ENCODE assay signal across 8 cellular contexts in genomic region chr1:153532161-153532560, GRCh38. TPM values are rescaled to one million over a fixed set of nuclear protein-coding genes. Genes with fewer than 3 reads are reported as not detected.
A peak's percentile ranks its signal among the peaks of the same experiment; 100 is the strongest.
DNase-seq lines count a peak whose midpoint lies in the region; ATAC-seq lines count a peak whose summit lies in the region.

No MANE protein-coding gene starts in this region.

- H3K4me3 ChIP-seq in ACC112 (ENCODE audit: low read depth, low read length) (no peak overlapping the region), mesenchymal stem cell (ENCODE audit: insufficient read depth in 1 of 2, low read depth in 1 of 2, low read length in 2 of 2) (no peak overlapping the region)

- H2BK12ac ChIP-seq in mesenchymal stem cell (ENCODE audit: low read length in 2 of 2) = no peak overlapping the region

- H3K4me1 Mint-ChIP-seq in activated T-helper 2 cell treated with anti-CD3 and anti-CD28 coated beads, Interferon-gamma antibody, Interleukin-2, Interleukin-4, amounts not matched to agents 10 μg/mL and 5 μg/mL and 100 μg/mL, durations not matched to agents 14 hours and 24 hours and 36 hours (ENCODE audit: low read depth) = peaks cover 51% of the 10 kb centered on the region

- H3K4me2 ChIP-seq in mesenchymal stem cell (ENCODE audit: low read length, poor library complexity, severe bottlenecking) = no peak overlapping the region

- H3K4me1 ChIP-seq in ACC112 (ENCODE audit: control insufficient read depth, insufficient read depth, low read length, unreplicated experiment) (peaks cover 39% of the 10 kb centered on the region), mesenchymal stem cell (ENCODE audit: control insufficient read depth, insufficient read depth, low read depth, low read length) (peaks cover 31% of the 10 kb centered on the region)

- H3K4ac ChIP-seq in mesenchymal stem cell (ENCODE audit: low read depth in 1 of 2, low read length in 2 of 2) = peak overlapping the region in 1 of 2 experiments; percentile 38

- no peaks in the 10 kb centered on the region for H3K27me3 Mint-ChIP-seq in activated T-helper 2 cell treated with anti-CD3 and anti-CD28 coated beads, Interferon-gamma antibody, Interleukin-2, Interleukin-4, amounts not matched to agents 10 μg/mL and 5 μg/mL and 100 μg/mL, durations not matched to agents 14 hours and 24 hours and 36 hours (ENCODE audit: low read depth)

- H2BK15ac ChIP-seq in mesenchymal stem cell (ENCODE audit: low read depth, poor library complexity, severe bottlenecking) = no peak overlapping the region

- peak overlapping the region; percentile 98 for H3K9ac ChIP-seq in mesenchymal stem cell (ENCODE audit: low read length)

- intact Hi-C loops in activated T-helper 2 cell treated with anti-CD3 and anti-CD28 coated beads, Interferon-gamma antibody, Interleukin-2, Interleukin-4, amounts not matched to agents 10 μg/mL and 5 μg/mL and 100 μg/mL, durations not matched to agents 14 hours and 24 hours and 36 hours (cut with micrococcal nuclease) = loop anchor here (2.0 kb wide), 4 partner anchors 19 to 103 kb away; partner anchors contain the start of genes CHTOP and S100A14

- peak overlapping the region; percentile 93 for H3K4me3 Mint-ChIP-seq in activated T-helper 2 cell treated with anti-CD3 and anti-CD28 coated beads, Interferon-gamma antibody, Interleukin-2, Interleukin-4, amounts not matched to agents 10 μg/mL and 5 μg/mL and 100 μg/mL, durations not matched to agents 14 hours and 24 hours and 36 hours (ENCODE audit: low read depth)

- H4K8ac ChIP-seq in mesenchymal stem cell (ENCODE audit: low read length) = peak overlapping the region; percentile 75

- H2BK5ac ChIP-seq in mesenchymal stem cell (ENCODE audit: low read depth, low read length, poor library complexity, severe bottlenecking) = no peak overlapping the region

- peak overlapping the region; percentile 26 to 49 for H3K18ac ChIP-seq in mesenchymal stem cell (ENCODE audit: low read depth in 1 of 2, low read length in 2 of 2)

- H3K9me3 Mint-ChIP-seq in activated T-helper 2 cell treated with anti-CD3 and anti-CD28 coated beads, Interferon-gamma antibody, Interleukin-2, Interleukin-4, amounts not matched to agents 10 μg/mL and 5 μg/mL and 100 μg/mL, durations not matched to agents 14 hours and 24 hours and 36 hours = no peaks in the 10 kb centered on the region

- no peak overlapping the region for H2BK120ac ChIP-seq in mesenchymal stem cell (ENCODE audit: low read depth, low read length)

- H3K14ac ChIP-seq in mesenchymal stem cell (ENCODE audit: low read length in 2 of 2) = no peak overlapping the region

- peak overlapping the region; percentile 73 for H2AK5ac ChIP-seq in mesenchymal stem cell (ENCODE audit: low read length, severe bottlenecking)

- ATAC-seq in GM21381 (IDR thresholded peaks at IDR 0.05; ENCODE audit: unreplicated experiment) (no peak), GM19035 (IDR thresholded peaks at IDR 0.05; ENCODE audit: unreplicated experiment) (no peak), HG03571 (IDR thresholded peaks at IDR 0.05; ENCODE audit: unreplicated experiment) (no peak)

- peak in 57 of 76 experiments; percentile 20 to 84 (median 52) for DNase-seq in HUDEP-2 (lab: John Stamatoyannopoulos, UW; ENCODE audit: unreplicated experiment in 76 of 76)
- peak; percentile 45 for DNase-seq in activated T-helper 2 cell treated with anti-CD3 and anti-CD28 coated beads, Interferon-gamma antibody, Interleukin-2, Interleukin-4, amounts not matched to agents 10 μg/mL and 5 μg/mL and 100 μg/mL, durations not matched to agents 14 hours and 24 hours and 36 hours (ENCODE audit: low spot score)
- DNase-seq in mesenchymal stem cell = no peak
- no peak for DNase-seq in NCI-H2196 treated with DMSO at 0.1 percent for 48 hours (lab: John Stamatoyannopoulos, UW; ENCODE audit: unreplicated experiment)

- H3K36me3 ChIP-seq in ACC112 (ENCODE audit: insufficient read depth, low read length) = peaks cover 9% of the 10 kb centered on the region; the same call in 1 of the 2 replicates
- H3K36me3 ChIP-seq in mesenchymal stem cell (ENCODE audit: control insufficient read depth in 1 of 2, insufficient read depth in 2 of 2, low read depth in 1 of 2, low read length in 2 of 2) = peaks cover 8 to 13% of the 10 kb centered on the region in 2 experiments

- peaks cover 2% of the 10 kb centered on the region for H3K79me1 ChIP-seq in mesenchymal stem cell (replicated peaks; ENCODE audit: low read length, poor library complexity, severe bottlenecking)

- H2AFZ ChIP-seq in ACC112 (ENCODE audit: low read length, unreplicated experiment) = no peak overlapping the region
- no peak overlapping the region for H2AFZ ChIP-seq in mesenchymal stem cell (ENCODE audit: low read depth, low read length)

- peaks cover 20% of the 10 kb centered on the region for H3K79me2 ChIP-seq in ACC112 (ENCODE audit: control insufficient read depth, insufficient read depth, low read length, unreplicated experiment)

- H4K91ac ChIP-seq in mesenchymal stem cell (ENCODE audit: low read length) = no peak overlapping the region

- H3K27ac ChIP-seq in ACC112 (ENCODE audit: low read depth, low read length) (0 out of 2 replicates have a peak overlapping the region, but pooled peaks have one; percentile 1), mesenchymal stem cell (ENCODE audit: low read length, poor library complexity, severe bottlenecking) (no peak overlapping the region)

- peaks cover 24% of the 10 kb centered on the region for H3K36me3 Mint-ChIP-seq in activated T-helper 2 cell treated with anti-CD3 and anti-CD28 coated beads, Interferon-gamma antibody, Interleukin-2, Interleukin-4, amounts not matched to agents 10 μg/mL and 5 μg/mL and 100 μg/mL, durations not matched to agents 14 hours and 24 hours and 36 hours (ENCODE audit: low read depth)

- H3K27me3 ChIP-seq in ACC112 (ENCODE audit: insufficient read depth, low read length) (no peaks in the 10 kb centered on the region), mesenchymal stem cell (ENCODE audit: control insufficient read depth in 1 of 2, insufficient read depth in 1 of 2, low read length in 2 of 2) (no peaks in the 10 kb centered on the region)

- no peak overlapping the region for H3K23ac ChIP-seq in mesenchymal stem cell (ENCODE audit: low read length in 2 of 2)

- H3K9me3 ChIP-seq in mesenchymal stem cell (ENCODE audit: control insufficient read depth, low read length) = no peaks in the 10 kb centered on the region

- H3K27ac Mint-ChIP-seq in activated T-helper 2 cell treated with anti-CD3 and anti-CD28 coated beads, Interferon-gamma antibody, Interleukin-2, Interleukin-4, amounts not matched to agents 10 μg/mL and 5 μg/mL and 100 μg/mL, durations not matched to agents 14 hours and 24 hours and 36 hours = peak overlapping the region; percentile 84

RNA-seq across cellular contexts. Expression of gene S100A6, which starts 3.6 kb away (rescaled TPM):
- total RNA-seq in activated T-helper 2 cell treated with anti-CD3 and anti-CD28 coated beads, Interferon-gamma antibody, Interleukin-2, Interleukin-4, amounts not matched to agents 10 μg/mL and 5 μg/mL and 100 μg/mL, durations not matched to agents 14 hours and 24 hours and 36 hours = 209 and 229 TPM in 2 replicates
- 1,233 TPM for polyA plus RNA-seq in mesenchymal stem cell (2013, experiment 1 of 2)
- polyA plus RNA-seq in mesenchymal stem cell (2013, experiment 2 of 2) = 1,286 TPM

RNA-seq across cellular contexts. Expression of gene S100A5, which starts 8.6 kb away (rescaled TPM):
- total RNA-seq in activated T-helper 2 cell treated with anti-CD3 and anti-CD28 coated beads, Interferon-gamma antibody, Interleukin-2, Interleukin-4, amounts not matched to agents 10 μg/mL and 5 μg/mL and 100 μg/mL, durations not matched to agents 14 hours and 24 hours and 36 hours = 1.8 and 2.4 TPM in 2 replicates
- polyA plus RNA-seq in mesenchymal stem cell (2013, experiment 1 of 2) = 0.08 TPM
- polyA plus RNA-seq in mesenchymal stem cell (2013, experiment 2 of 2) = not detected

RNA-seq across cellular contexts. Expression of gene S100A4, which starts 13.4 kb away (rescaled TPM):
- total RNA-seq in activated T-helper 2 cell treated with anti-CD3 and anti-CD28 coated beads, Interferon-gamma antibody, Interleukin-2, Interleukin-4, amounts not matched to agents 10 μg/mL and 5 μg/mL and 100 μg/mL, durations not matched to agents 14 hours and 24 hours and 36 hours = 175 and 181 TPM in 2 replicates
- 636 TPM for polyA plus RNA-seq in mesenchymal stem cell (2013, experiment 1 of 2)
- 654 TPM for polyA plus RNA-seq in mesenchymal stem cell (2013, experiment 2 of 2)

RNA-seq across cellular contexts. Expression of gene S100A3, which starts 16.9 kb away (rescaled TPM):
- total RNA-seq in activated T-helper 2 cell treated with anti-CD3 and anti-CD28 coated beads, Interferon-gamma antibody, Interleukin-2, Interleukin-4, amounts not matched to agents 10 μg/mL and 5 μg/mL and 100 μg/mL, durations not matched to agents 14 hours and 24 hours and 36 hours = not detected in 2 replicates
- polyA plus RNA-seq in mesenchymal stem cell (2013, experiment 1 of 2) = 17.9 TPM
- polyA plus RNA-seq in mesenchymal stem cell (2013, experiment 2 of 2) = 18.8 TPM

RNA-seq across cellular contexts. Expression of gene S100A2, which starts 33.5 kb away (rescaled TPM):
- total RNA-seq in activated T-helper 2 cell treated with anti-CD3 and anti-CD28 coated beads, Interferon-gamma antibody, Interleukin-2, Interleukin-4, amounts not matched to agents 10 μg/mL and 5 μg/mL and 100 μg/mL, durations not matched to agents 14 hours and 24 hours and 36 hours = 0.44 and 0.75 TPM in 2 replicates
- 8.6 TPM for polyA plus RNA-seq in mesenchymal stem cell (2013, experiment 1 of 2)
- 7.0 TPM for polyA plus RNA-seq in mesenchymal stem cell (2013, experiment 2 of 2)

Comparison
In these comparisons a context has a peak if more than half of its experiments do, and no peak if none do; other contexts are left out.
1. DNase-seq: peak in HUDEP-2 (57 of 76) and activated T-helper 2 cell treated with anti-CD3 and anti-CD28 coated beads, Interferon-gamma antibody, Interleukin-2, Interleukin-4, amounts not matched to agents 10 μg/mL and 5 μg/mL and 100 μg/mL, durations not matched to agents 14 hours and 24 hours and 36 hours (single experiment); none in mesenchymal stem cell (single experiment) and NCI-H2196 treated with DMSO at 0.1 percent for 48 hours (single experiment).